23 cellular contexts compared by ENCODE assay signal in the genomic region with DNA sequence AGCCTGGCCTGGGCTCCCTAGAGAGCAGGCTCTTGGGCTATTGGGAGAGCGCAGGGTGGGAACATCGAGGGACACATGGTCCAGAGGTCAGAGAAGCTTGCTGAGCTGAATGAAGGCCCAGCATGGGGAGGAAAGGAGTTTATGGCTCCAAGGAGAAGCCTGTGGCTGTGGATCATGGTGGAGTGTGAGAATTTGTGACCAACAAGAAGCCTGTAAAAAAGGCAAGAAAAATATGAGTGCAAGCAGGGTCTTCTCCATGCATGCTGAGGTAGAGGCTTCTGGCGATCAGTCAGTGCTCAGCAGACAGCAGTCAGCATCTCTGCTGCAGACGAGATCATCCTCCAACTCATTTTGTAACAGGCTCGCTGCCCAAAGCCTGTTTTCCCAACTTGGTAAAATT. TPM values are rescaled to one million over a fixed set of nuclear protein-coding genes. Genes with fewer than 3 reads are reported as not detected.
"Had no signal": no experiment of that assay in that cellular context is flagged by ENCODE, and none has a peak within 500 bp of the region (broad histone marks: within the 10 kb centered on the region; RNA-seq: fewer than 3 reads in every experiment).

No MANE protein-coding gene starts in this region.

- H3K4me3 Mint-ChIP-seq: activated CD8-positive, alpha-beta T cell treated with anti-CD3 and anti-CD28 coated beads for 36 hours; activated naive CD8-positive, alpha-beta T cell treated with anti-CD3 and anti-CD28 coated beads, Interleukin-2, amount 10 ng/mL, durations not matched to agents 7 days and 5 days; activated T-cell treated with anti-CD3 and anti-CD28 coated beads, Interleukin-2, amount 50 U/mL, for 72 hours; brain; T-helper 1 cell treated with Interleukin-12 subunit alpha and Interleukin-12 subunit beta and Interleukin-4 antibody, amounts not matched to agents 30 μg/mL and 1 μg/mL, for 36 hours had no signal

- H3K4me2 ChIP-seq: KMS-11 had no signal

- H3K9me3 Mint-ChIP-seq: activated CD8-positive, alpha-beta T cell treated with anti-CD3 and anti-CD28 coated beads for 36 hours; activated naive CD8-positive, alpha-beta T cell treated with anti-CD3 and anti-CD28 coated beads, Interleukin-2, amount 10 ng/mL, durations not matched to agents 7 days and 5 days; activated T-cell treated with anti-CD3 and anti-CD28 coated beads, Interleukin-2, amount 50 U/mL, for 72 hours; activated T-helper 2 cell treated with anti-CD3 and anti-CD28 coated beads, Interferon-gamma antibody, Interleukin-2, Interleukin-4, amounts not matched to agents 10 μg/mL and 5 μg/mL and 100 μg/mL, durations not matched to agents 14 hours and 24 hours and 36 hours; brain; T-helper 1 cell treated with Interleukin-12 subunit alpha and Interleukin-12 subunit beta and Interleukin-4 antibody, amounts not matched to agents 30 μg/mL and 1 μg/mL, for 36 hours had no signal

- H3K36me3 ChIP-seq: ascending aorta, Peyer's patch had no signal

- H3K36me3 Mint-ChIP-seq: activated naive CD8-positive, alpha-beta T cell treated with anti-CD3 and anti-CD28 coated beads, Interleukin-2, amount 10 ng/mL, durations not matched to agents 7 days and 5 days; brain had no signal

- H3K4me1 ChIP-seq: ascending aorta, Peyer's patch had no signal

- H3K27ac ChIP-seq: ascending aorta, KMS-11, Peyer's patch had no signal

- H3K9ac ChIP-seq: KMS-11 had no signal

- H3K9me3 ChIP-seq: ascending aorta, Peyer's patch had no signal

- DNase-seq: activated CD4-positive, alpha-beta T cell treated with anti-CD3 and anti-CD28 coated beads for 4 hours; activated CD8-positive, alpha-beta memory T cell treated with anti-CD3 and anti-CD28 coated beads, Interleukin-2, amount 50 U/mL, for 4 hours; activated CD8-positive, alpha-beta T cell treated with anti-CD3 and anti-CD28 coated beads for 36 hours; activated gamma-delta T cell treated with Interleukin-2 at 50 U/mL for 16 hours; activated naive CD4-positive, alpha-beta T cell treated with anti-CD3 and anti-CD28 coated beads, Interleukin-2, amount 50 U/mL, for 16 hours; activated naive CD8-positive, alpha-beta T cell treated with anti-CD3 and anti-CD28 coated beads, Interleukin-2, amount 10 ng/mL, durations not matched to agents 7 days and 5 days; activated T-cell treated with anti-CD3 and anti-CD28 coated beads, Interleukin-2, amount 50 U/mL, for 72 hours; amniotic stem cell; NCI-H1092 treated with DMSO at 0.1 percent for 48 hours; NCI-H1417 treated with DMSO at 0.1 percent for 48 hours; NCI-H1694 treated with DMSO at 0.1 percent for 48 hours; NCI-H2029 treated with DMSO at 0.1 percent for 48 hours; NCI-H510A treated with DMSO at 0.1 percent for 48 hours; NCI-H69; Peyer's patch; SHP77 had no signal

- H3K4me1 Mint-ChIP-seq: activated naive CD8-positive, alpha-beta T cell treated with anti-CD3 and anti-CD28 coated beads, Interleukin-2, amount 10 ng/mL, durations not matched to agents 7 days and 5 days; brain had no signal

- H3K4me3 ChIP-seq: ascending aorta, Peyer's patch had no signal

- H3K27ac Mint-ChIP-seq: activated CD8-positive, alpha-beta T cell treated with anti-CD3 and anti-CD28 coated beads for 36 hours; activated naive CD8-positive, alpha-beta T cell treated with anti-CD3 and anti-CD28 coated beads, Interleukin-2, amount 10 ng/mL, durations not matched to agents 7 days and 5 days; activated T-cell treated with anti-CD3 and anti-CD28 coated beads, Interleukin-2, amount 50 U/mL, for 72 hours; activated T-helper 2 cell treated with anti-CD3 and anti-CD28 coated beads, Interferon-gamma antibody, Interleukin-2, Interleukin-4, amounts not matched to agents 10 μg/mL and 5 μg/mL and 100 μg/mL, durations not matched to agents 14 hours and 24 hours and 36 hours; brain; T-helper 1 cell treated with Interleukin-12 subunit alpha and Interleukin-12 subunit beta and Interleukin-4 antibody, amounts not matched to agents 30 μg/mL and 1 μg/mL, for 36 hours had no signal

- H3K27me3 ChIP-seq: ascending aorta, Peyer's patch had no signal

RNA-seq across cellular contexts. Expression of gene SCYGR3, which starts 1.3 kb away (rescaled TPM):
- total RNA-seq: activated CD8-positive, alpha-beta T cell treated with anti-CD3 and anti-CD28 coated beads for 36 hours; activated naive CD8-positive, alpha-beta T cell treated with anti-CD3 and anti-CD28 coated beads, Interleukin-2, amount 10 ng/mL, durations not matched to agents 7 days and 5 days; activated T-cell treated with anti-CD3 and anti-CD28 coated beads, Interleukin-2, amount 50 U/mL, for 72 hours; activated T-helper 2 cell treated with anti-CD3 and anti-CD28 coated beads, Interferon-gamma antibody, Interleukin-2, Interleukin-4, amounts not matched to agents 10 μg/mL and 5 μg/mL and 100 μg/mL, durations not matched to agents 14 hours and 24 hours and 36 hours; ascending aorta; MCF 10A; Peyer's patch; SK-MEL-5 had no signal

RNA-seq across cellular contexts. Expression of gene SCYGR4, which starts 1.4 kb away (rescaled TPM):
- total RNA-seq: activated CD8-positive, alpha-beta T cell treated with anti-CD3 and anti-CD28 coated beads for 36 hours; activated naive CD8-positive, alpha-beta T cell treated with anti-CD3 and anti-CD28 coated beads, Interleukin-2, amount 10 ng/mL, durations not matched to agents 7 days and 5 days; activated T-cell treated with anti-CD3 and anti-CD28 coated beads, Interleukin-2, amount 50 U/mL, for 72 hours; activated T-helper 2 cell treated with anti-CD3 and anti-CD28 coated beads, Interferon-gamma antibody, Interleukin-2, Interleukin-4, amounts not matched to agents 10 μg/mL and 5 μg/mL and 100 μg/mL, durations not matched to agents 14 hours and 24 hours and 36 hours; ascending aorta; MCF 10A; Peyer's patch; SK-MEL-5 had no signal

RNA-seq across cellular contexts. Expression of gene SCYGR2, which starts 17.2 kb away (rescaled TPM):
- total RNA-seq: activated CD8-positive, alpha-beta T cell treated with anti-CD3 and anti-CD28 coated beads for 36 hours; activated naive CD8-positive, alpha-beta T cell treated with anti-CD3 and anti-CD28 coated beads, Interleukin-2, amount 10 ng/mL, durations not matched to agents 7 days and 5 days; activated T-cell treated with anti-CD3 and anti-CD28 coated beads, Interleukin-2, amount 50 U/mL, for 72 hours; activated T-helper 2 cell treated with anti-CD3 and anti-CD28 coated beads, Interferon-gamma antibody, Interleukin-2, Interleukin-4, amounts not matched to agents 10 μg/mL and 5 μg/mL and 100 μg/mL, durations not matched to agents 14 hours and 24 hours and 36 hours; ascending aorta; MCF 10A; Peyer's patch; SK-MEL-5 had no signal

RNA-seq across cellular contexts. Expression of gene SCYGR5, which starts 50.7 kb away (rescaled TPM):
- total RNA-seq: activated CD8-positive, alpha-beta T cell treated with anti-CD3 and anti-CD28 coated beads for 36 hours; activated naive CD8-positive, alpha-beta T cell treated with anti-CD3 and anti-CD28 coated beads, Interleukin-2, amount 10 ng/mL, durations not matched to agents 7 days and 5 days; activated T-cell treated with anti-CD3 and anti-CD28 coated beads, Interleukin-2, amount 50 U/mL, for 72 hours; activated T-helper 2 cell treated with anti-CD3 and anti-CD28 coated beads, Interferon-gamma antibody, Interleukin-2, Interleukin-4, amounts not matched to agents 10 μg/mL and 5 μg/mL and 100 μg/mL, durations not matched to agents 14 hours and 24 hours and 36 hours; ascending aorta; MCF 10A; Peyer's patch; SK-MEL-5 had no signal
